ENCODE assay signal across 8 cellular contexts in genomic region chr3:93973160-93974126, GRCh38. TPM values are rescaled to one million over a fixed set of nuclear protein-coding genes. Genes with fewer than 3 reads are reported as not detected.
DNase-seq lines count a peak whose midpoint lies in the region; ATAC-seq and TF ChIP-seq lines count a peak whose summit lies in the region.

PROS1 (minus strand) TSS chr3:93973896; CDS start chr3:93973749, 147 bp downstream.

- H3K9me3 ChIP-seq in body of pancreas (no peaks in the 10 kb centered on the region), psoas muscle (no peaks in the 10 kb centered on the region)

- POLR2A ChIA-PET in GM10248 (lab: Yijun Ruan, JAX): no interaction called here

- ATAC-seq in HG02610 (IDR thresholded peaks at IDR 0.05; ENCODE audit: unreplicated experiment): peak; percentile 79
- ATAC-seq in body of pancreas: peak; percentile 95
- peak; percentile 80 to 95 (median 92) for ATAC-seq in psoas muscle

- H3K4me3 ChIP-seq in NB4 (ENCODE audit: low read depth, low read length) (peak within 1 kb of the TSS; percentile 54), body of pancreas (peak within 1 kb of the TSS in 1 of 2 donors; percentile 30), psoas muscle (peak within 1 kb of the TSS; percentile 67)

- CTCF ChIA-PET in GM10248 (lab: Yijun Ruan, JAX): interaction anchor here (1.1 kb wide), 1 partner anchor 96 kb away, joined by 3 read pairs; no protein-coding TSS in a partner anchor

- H3K4me1 ChIP-seq in body of pancreas (peaks cover 11% of the 10 kb centered on the region), psoas muscle (no peaks in the 10 kb centered on the region)

- H3K27me3 ChIP-seq in body of pancreas (no peaks in the 10 kb centered on the region), psoas muscle (ENCODE audit: insufficient read depth in 3 of 3, low read length in 2 of 3) (no peaks in the 10 kb centered on the region)

- intact Hi-C loops in body of pancreas (cut with DNase I) (loop anchor here (10.0 kb wide), 1 partner anchor 91 kb away; the partner anchor contains the start of genes DHFR2 and NSUN3), psoas muscle (cut with DNase I) (no loop called here)

- H3K36me3 ChIP-seq in body of pancreas (replicated peaks in 1 of 2; ENCODE audit: insufficient read depth in 1 of 2, low read depth in 2 of 2): no peaks in the 10 kb centered on the region
- H3K36me3 ChIP-seq in psoas muscle (ENCODE audit: insufficient read depth in 1 of 2, low read depth in 1 of 2): no peaks in the 10 kb centered on the region

- no peak for TF ChIP-seq POLR2A in NB4 (IDR thresholded peaks at IDR 0.05; ENCODE audit: extremely low read depth, insufficient read length)
- TF ChIP-seq POLR2A in body of pancreas (IDR thresholded peaks at IDR 0.05): peak; percentile 14 to 35 (median 22)

- peak; percentile 55 for DNase-seq in GM10248 (ENCODE audit: extremely low spot score)
- peak; percentile 65 for DNase-seq in NB4 (ENCODE audit: low read depth)
- peak in 4 of 5 experiments; percentile 8 to 58 (median 20) for DNase-seq in T-helper 2 cell
- peak; percentile 66 to 82 (median 73) for DNase-seq in body of pancreas
- peak; percentile 9 to 84 (median 49) for DNase-seq in hypothalamus (lab: John Stamatoyannopoulos, UW)
- peak; percentile 84 to 90 for DNase-seq in psoas muscle
- DNase-seq in NCI-H2107 (lab: John Stamatoyannopoulos, UW): no peak

- 0 to 5% methylated on average over 7 to 47 of the region's 53 CpGs for WGBS in body of pancreas, 2 donors
- WGBS in psoas muscle, 3 donors: 1% methylated on average over 51 to 53 of the region's 53 CpGs

- H3K27ac ChIP-seq in body of pancreas (peak within 1 kb of the TSS; percentile 4 to 80 (median 61)), psoas muscle (peak within 1 kb of the TSS; percentile 79)

- TF ChIP-seq CTCF in GM10248 (IDR thresholded peaks at IDR 0.05; ENCODE audit: control extremely low read depth, extremely low read depth, low read depth, missing control alignments) (no peak), NB4 (IDR thresholded peaks at IDR 0.05; ENCODE audit: low read depth, low read length) (no peak), body of pancreas (IDR thresholded peaks at IDR 0.05) (no peak), psoas muscle (IDR thresholded peaks at IDR 0.05) (no peak)

RNA-seq across cellular contexts. Expression of gene PROS1, which starts in this region (rescaled TPM):
- total RNA-seq in body of pancreas (10 to 100 TPM in 1 of 2 donors, 1 to 10 TPM in 1; 5.6 to 15.8 TPM), psoas muscle (1 to 10 TPM; 5.2 to 9.4 (median 8.8) TPM)
- polyA plus RNA-seq in psoas muscle: 1 to 10 TPM; 3.8 to 6.0 (median 5.2) TPM
